1 cellular context compared by ENCODE assay signal in the genomic region with DNA sequence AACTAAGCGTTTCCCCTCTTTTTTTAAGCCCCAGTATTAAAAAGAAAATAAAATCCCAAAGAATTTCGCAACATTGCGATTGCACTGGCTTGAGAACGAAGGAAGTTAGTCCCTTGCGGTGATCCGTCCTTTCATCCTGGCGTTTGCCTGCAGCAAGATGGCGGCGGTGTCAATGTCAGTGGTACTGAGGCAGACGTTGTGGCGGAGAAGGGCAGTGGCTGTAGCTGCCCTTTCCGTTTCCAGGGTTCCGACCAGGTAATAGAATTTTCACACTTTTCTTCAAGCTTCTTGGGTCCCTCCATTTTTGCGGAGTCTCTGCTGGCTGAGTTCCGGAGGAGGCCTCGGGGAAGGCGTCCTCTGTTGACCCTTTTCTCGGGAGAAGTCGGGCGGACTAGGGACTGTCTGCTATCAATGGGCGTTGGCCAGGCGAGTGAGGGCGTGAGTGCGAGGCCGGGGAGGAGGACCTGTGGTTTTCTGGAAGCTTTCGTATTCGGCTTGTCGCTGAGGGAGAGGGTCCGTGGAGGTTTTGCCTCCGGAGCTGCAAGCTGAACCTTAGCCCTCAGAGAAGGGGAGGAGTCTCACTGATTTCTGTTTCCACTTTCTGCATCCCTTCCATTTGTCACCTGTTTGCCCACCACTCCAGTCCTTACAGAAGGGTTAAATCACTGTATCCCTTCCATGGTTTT.
TF ChIP-seq lines count a peak whose summit lies in the region.

A gene (plus strand): TSS at position 134 of the 686 bp plus-strand sequence. CDS start 24 bp downstream, at position 158.

TF ChIP-seq in K562, 482 proteins besides CTCF, POLR2A, EP300 and RAD21 (continued from another document and continues in another):
- TF ChIP-seq, protein P1, sequence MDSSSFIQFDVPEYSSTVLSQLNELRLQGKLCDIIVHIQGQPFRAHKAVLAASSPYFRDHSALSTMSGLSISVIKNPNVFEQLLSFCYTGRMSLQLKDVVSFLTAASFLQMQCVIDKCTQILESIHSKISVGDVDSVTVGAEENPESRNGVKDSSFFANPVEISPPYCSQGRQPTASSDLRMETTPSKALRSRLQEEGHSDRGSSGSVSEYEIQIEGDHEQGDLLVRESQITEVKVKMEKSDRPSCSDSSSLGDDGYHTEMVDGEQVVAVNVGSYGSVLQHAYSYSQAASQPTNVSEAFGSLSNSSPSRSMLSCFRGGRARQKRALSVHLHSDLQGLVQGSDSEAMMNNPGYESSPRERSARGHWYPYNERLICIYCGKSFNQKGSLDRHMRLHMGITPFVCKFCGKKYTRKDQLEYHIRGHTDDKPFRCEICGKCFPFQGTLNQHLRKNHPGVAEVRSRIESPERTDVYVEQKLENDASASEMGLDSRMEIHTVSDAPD (CRISPR knock-in tag; IDR thresholded peaks at IDR 0.05), result no peak
- TF ChIP-seq, protein P2, sequence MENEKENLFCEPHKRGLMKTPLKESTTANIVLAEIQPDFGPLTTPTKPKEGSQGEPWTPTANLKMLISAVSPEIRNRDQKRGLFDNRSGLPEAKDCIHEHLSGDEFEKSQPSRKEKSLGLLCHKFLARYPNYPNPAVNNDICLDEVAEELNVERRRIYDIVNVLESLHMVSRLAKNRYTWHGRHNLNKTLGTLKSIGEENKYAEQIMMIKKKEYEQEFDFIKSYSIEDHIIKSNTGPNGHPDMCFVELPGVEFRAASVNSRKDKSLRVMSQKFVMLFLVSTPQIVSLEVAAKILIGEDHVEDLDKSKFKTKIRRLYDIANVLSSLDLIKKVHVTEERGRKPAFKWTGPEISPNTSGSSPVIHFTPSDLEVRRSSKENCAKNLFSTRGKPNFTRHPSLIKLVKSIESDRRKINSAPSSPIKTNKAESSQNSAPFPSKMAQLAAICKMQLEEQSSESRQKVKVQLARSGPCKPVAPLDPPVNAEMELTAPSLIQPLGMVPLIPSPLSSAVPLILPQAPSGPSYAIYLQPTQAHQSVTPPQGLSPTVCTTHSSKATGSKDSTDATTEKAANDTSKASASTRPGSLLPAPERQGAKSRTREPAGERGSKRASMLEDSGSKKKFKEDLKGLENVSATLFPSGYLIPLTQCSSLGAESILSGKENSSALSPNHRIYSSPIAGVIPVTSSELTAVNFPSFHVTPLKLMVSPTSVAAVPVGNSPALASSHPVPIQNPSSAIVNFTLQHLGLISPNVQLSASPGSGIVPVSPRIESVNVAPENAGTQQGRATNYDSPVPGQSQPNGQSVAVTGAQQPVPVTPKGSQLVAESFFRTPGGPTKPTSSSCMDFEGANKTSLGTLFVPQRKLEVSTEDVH (IDR thresholded peaks at IDR 0.05; ENCODE audit: low read depth, partially characterized antibody), result no peak
- TF ChIP-seq KDM1A (IDR thresholded peaks at IDR 0.05) (peak in 1 of 2 experiments; percentile 41; a peak in 1 of 4 replicates), MECOM (CRISPR knock-in tag; IDR thresholded peaks at IDR 0.05) (0 out of 2 replicates have a peak, but pooled peaks have one; percentile 46), TAF9B (IDR thresholded peaks at IDR 0.05; ENCODE audit: partially characterized antibody) (peak; percentile 98), JUNB (CRISPR knock-in tag; conservative IDR thresholded peaks at IDR 0.05) (no peak), FOS (IDR thresholded peaks at IDR 0.05; ENCODE audit: extremely low read depth, insufficient read length) (no peak), MTA2 (IDR thresholded peaks at IDR 0.05; ENCODE audit: low read depth) (no peak), ZNF79 (CRISPR knock-in tag; IDR thresholded peaks at IDR 0.05; ENCODE audit: low read depth) (no peak), CHD4 (IDR thresholded peaks at IDR 0.05; ENCODE audit: insufficient read depth, insufficient replicate concordance, low read depth, low read length, poor library complexity, severe bottlenecking) (no peak), ZEB2 (IDR thresholded peaks at IDR 0.05) (no peak), RFX5 (IDR thresholded peaks at IDR 0.05; ENCODE audit: low read depth, low read length) (no peak), PCBP2 (IDR thresholded peaks at IDR 0.05; ENCODE audit: low read depth, low read length, poor library complexity, severe bottlenecking) (no peak), TAL1 (IDR thresholded peaks at IDR 0.05) (no peak), KAT8 (IDR thresholded peaks at IDR 0.05; ENCODE audit: low read depth) (peak; percentile 62; the same call in 1 of the 2 replicates), ZNF23 (CRISPR knock-in tag; IDR thresholded peaks at IDR 0.05) (no peak), MTA3 (IDR thresholded peaks at IDR 0.05; ENCODE audit: borderline replicate concordance) (peak; percentile 99), SREBF1 (IDR thresholded peaks at IDR 0.05; ENCODE audit: borderline replicate concordance, low read depth, low read length) (no peak), RBBP5 (IDR thresholded peaks at IDR 0.05; ENCODE audit: borderline replicate concordance, insufficient read depth, low read length, poor library complexity, severe bottlenecking) (peak; percentile 87), U2AF1 (optimal IDR thresholded peaks at IDR 0.05; ENCODE audit: low read depth, low read length) (no peak), ZKSCAN3 (CRISPR knock-in tag; IDR thresholded peaks at IDR 0.05) (no peak), ZNF507 (tag; conservative IDR thresholded peaks at IDR 0.05) (no peak), ZZZ3 (IDR thresholded peaks at IDR 0.05) (no peak)
- TF ChIP-seq, protein P3, sequence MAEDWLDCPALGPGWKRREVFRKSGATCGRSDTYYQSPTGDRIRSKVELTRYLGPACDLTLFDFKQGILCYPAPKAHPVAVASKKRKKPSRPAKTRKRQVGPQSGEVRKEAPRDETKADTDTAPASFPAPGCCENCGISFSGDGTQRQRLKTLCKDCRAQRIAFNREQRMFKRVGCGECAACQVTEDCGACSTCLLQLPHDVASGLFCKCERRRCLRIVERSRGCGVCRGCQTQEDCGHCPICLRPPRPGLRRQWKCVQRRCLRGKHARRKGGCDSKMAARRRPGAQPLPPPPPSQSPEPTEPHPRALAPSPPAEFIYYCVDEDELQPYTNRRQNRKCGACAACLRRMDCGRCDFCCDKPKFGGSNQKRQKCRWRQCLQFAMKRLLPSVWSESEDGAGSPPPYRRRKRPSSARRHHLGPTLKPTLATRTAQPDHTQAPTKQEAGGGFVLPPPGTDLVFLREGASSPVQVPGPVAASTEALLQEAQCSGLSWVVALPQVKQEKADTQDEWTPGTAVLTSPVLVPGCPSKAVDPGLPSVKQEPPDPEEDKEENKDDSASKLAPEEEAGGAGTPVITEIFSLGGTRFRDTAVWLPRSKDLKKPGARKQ (CRISPR knock-in tag; IDR thresholded peaks at IDR 0.05), result no peak
- TF ChIP-seq, protein P4, sequence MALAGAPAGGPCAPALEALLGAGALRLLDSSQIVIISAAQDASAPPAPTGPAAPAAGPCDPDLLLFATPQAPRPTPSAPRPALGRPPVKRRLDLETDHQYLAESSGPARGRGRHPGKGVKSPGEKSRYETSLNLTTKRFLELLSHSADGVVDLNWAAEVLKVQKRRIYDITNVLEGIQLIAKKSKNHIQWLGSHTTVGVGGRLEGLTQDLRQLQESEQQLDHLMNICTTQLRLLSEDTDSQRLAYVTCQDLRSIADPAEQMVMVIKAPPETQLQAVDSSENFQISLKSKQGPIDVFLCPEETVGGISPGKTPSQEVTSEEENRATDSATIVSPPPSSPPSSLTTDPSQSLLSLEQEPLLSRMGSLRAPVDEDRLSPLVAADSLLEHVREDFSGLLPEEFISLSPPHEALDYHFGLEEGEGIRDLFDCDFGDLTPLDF (CRISPR knock-in tag; IDR thresholded peaks at IDR 0.05), result no peak
- TF ChIP-seq, protein P5, sequence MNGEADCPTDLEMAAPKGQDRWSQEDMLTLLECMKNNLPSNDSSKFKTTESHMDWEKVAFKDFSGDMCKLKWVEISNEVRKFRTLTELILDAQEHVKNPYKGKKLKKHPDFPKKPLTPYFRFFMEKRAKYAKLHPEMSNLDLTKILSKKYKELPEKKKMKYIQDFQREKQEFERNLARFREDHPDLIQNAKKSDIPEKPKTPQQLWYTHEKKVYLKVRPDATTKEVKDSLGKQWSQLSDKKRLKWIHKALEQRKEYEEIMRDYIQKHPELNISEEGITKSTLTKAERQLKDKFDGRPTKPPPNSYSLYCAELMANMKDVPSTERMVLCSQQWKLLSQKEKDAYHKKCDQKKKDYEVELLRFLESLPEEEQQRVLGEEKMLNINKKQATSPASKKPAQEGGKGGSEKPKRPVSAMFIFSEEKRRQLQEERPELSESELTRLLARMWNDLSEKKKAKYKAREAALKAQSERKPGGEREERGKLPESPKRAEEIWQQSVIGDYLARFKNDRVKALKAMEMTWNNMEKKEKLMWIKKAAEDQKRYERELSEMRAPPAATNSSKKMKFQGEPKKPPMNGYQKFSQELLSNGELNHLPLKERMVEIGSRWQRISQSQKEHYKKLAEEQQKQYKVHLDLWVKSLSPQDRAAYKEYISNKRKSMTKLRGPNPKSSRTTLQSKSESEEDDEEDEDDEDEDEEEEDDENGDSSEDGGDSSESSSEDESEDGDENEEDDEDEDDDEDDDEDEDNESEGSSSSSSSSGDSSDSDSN (IDR thresholded peaks at IDR 0.05; ENCODE audit: borderline replicate concordance in 1 of 2, low read depth in 2 of 2, low read length in 2 of 2), result peak in 1 of 2 experiments; percentile 45; a peak in 1 of 4 replicates
- TF ChIP-seq, protein P6, sequence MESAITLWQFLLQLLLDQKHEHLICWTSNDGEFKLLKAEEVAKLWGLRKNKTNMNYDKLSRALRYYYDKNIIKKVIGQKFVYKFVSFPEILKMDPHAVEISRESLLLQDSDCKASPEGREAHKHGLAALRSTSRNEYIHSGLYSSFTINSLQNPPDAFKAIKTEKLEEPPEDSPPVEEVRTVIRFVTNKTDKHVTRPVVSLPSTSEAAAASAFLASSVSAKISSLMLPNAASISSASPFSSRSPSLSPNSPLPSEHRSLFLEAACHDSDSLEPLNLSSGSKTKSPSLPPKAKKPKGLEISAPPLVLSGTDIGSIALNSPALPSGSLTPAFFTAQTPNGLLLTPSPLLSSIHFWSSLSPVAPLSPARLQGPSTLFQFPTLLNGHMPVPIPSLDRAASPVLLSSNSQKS (CRISPR knock-in tag; IDR thresholded peaks at IDR 0.05), result no peak
- TF ChIP-seq, protein P7, sequence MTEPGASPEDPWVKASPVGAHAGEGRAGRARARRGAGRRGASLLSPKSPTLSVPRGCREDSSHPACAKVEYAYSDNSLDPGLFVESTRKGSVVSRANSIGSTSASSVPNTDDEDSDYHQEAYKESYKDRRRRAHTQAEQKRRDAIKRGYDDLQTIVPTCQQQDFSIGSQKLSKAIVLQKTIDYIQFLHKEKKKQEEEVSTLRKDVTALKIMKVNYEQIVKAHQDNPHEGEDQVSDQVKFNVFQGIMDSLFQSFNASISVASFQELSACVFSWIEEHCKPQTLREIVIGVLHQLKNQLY (CRISPR knock-in tag; conservative IDR thresholded peaks at IDR 0.05), result no peak
- TF ChIP-seq, protein P8, sequence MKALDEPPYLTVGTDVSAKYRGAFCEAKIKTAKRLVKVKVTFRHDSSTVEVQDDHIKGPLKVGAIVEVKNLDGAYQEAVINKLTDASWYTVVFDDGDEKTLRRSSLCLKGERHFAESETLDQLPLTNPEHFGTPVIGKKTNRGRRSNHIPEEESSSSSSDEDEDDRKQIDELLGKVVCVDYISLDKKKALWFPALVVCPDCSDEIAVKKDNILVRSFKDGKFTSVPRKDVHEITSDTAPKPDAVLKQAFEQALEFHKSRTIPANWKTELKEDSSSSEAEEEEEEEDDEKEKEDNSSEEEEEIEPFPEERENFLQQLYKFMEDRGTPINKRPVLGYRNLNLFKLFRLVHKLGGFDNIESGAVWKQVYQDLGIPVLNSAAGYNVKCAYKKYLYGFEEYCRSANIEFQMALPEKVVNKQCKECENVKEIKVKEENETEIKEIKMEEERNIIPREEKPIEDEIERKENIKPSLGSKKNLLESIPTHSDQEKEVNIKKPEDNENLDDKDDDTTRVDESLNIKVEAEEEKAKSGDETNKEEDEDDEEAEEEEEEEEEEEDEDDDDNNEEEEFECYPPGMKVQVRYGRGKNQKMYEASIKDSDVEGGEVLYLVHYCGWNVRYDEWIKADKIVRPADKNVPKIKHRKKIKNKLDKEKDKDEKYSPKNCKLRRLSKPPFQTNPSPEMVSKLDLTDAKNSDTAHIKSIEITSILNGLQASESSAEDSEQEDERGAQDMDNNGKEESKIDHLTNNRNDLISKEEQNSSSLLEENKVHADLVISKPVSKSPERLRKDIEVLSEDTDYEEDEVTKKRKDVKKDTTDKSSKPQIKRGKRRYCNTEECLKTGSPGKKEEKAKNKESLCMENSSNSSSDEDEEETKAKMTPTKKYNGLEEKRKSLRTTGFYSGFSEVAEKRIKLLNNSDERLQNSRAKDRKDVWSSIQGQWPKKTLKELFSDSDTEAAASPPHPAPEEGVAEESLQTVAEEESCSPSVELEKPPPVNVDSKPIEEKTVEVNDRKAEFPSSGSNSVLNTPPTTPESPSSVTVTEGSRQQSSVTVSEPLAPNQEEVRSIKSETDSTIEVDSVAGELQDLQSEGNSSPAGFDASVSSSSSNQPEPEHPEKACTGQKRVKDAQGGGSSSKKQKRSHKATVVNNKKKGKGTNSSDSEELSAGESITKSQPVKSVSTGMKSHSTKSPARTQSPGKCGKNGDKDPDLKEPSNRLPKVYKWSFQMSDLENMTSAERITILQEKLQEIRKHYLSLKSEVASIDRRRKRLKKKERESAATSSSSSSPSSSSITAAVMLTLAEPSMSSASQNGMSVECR (CRISPR knock-in tag; IDR thresholded peaks at IDR 0.05), result peak; percentile 58
- TF ChIP-seq, protein P9, sequence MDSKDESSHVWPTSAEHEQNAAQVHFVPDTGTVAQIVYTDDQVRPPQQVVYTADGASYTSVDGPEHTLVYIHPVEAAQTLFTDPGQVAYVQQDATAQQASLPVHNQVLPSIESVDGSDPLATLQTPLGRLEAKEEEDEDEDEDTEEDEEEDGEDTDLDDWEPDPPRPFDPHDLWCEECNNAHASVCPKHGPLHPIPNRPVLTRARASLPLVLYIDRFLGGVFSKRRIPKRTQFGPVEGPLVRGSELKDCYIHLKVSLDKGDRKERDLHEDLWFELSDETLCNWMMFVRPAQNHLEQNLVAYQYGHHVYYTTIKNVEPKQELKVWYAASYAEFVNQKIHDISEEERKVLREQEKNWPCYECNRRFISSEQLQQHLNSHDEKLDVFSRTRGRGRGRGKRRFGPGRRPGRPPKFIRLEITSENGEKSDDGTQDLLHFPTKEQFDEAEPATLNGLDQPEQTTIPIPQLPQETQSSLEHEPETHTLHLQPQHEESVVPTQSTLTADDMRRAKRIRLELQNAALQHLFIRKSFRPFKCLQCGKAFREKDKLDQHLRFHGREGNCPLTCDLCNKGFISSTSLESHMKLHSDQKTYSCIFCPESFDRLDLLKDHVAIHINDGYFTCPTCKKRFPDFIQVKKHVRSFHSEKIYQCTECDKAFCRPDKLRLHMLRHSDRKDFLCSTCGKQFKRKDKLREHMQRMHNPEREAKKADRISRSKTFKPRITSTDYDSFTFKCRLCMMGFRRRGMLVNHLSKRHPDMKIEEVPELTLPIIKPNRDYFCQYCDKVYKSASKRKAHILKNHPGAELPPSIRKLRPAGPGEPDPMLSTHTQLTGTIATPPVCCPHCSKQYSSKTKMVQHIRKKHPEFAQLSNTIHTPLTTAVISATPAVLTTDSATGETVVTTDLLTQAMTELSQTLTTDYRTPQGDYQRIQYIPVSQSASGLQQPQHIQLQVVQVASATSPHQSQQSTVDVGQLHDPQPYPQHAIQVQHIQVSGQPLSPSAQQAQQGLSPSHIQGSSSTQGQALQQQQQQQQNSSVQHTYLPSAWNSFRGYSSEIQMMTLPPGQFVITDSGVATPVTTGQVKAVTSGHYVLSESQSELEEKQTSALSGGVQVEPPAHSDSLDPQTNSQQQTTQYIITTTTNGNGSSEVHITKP (IDR thresholded peaks at IDR 0.05; ENCODE audit: partially characterized antibody), result no peak
- TF ChIP-seq, protein P10, sequence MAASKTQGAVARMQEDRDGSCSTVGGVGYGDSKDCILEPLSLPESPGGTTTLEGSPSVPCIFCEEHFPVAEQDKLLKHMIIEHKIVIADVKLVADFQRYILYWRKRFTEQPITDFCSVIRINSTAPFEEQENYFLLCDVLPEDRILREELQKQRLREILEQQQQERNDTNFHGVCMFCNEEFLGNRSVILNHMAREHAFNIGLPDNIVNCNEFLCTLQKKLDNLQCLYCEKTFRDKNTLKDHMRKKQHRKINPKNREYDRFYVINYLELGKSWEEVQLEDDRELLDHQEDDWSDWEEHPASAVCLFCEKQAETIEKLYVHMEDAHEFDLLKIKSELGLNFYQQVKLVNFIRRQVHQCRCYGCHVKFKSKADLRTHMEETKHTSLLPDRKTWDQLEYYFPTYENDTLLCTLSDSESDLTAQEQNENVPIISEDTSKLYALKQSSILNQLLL (CRISPR knock-in tag; IDR thresholded peaks at IDR 0.05; ENCODE audit: borderline replicate concordance), result no peak
